1 cellular context compared by ENCODE assay signal in genomic region chr21:44939532-44940115, GRCh38.
A peak's percentile ranks its signal among the peaks of the same experiment; 100 is the strongest.
TF ChIP-seq lines count a peak whose summit lies in the region.

SLX9 (plus strand) TSS chr21:44940029; CDS start chr21:44940058, 29 bp downstream.

TF ChIP-seq in HepG2, 621 proteins besides CTCF, POLR2A, EP300 and RAD21 (continued from another document and continues in another):
- peak; percentile 69; the same call in 1 of the 2 replicates for TF ChIP-seq PAXIP1 (CRISPR knock-in tag; conservative IDR thresholded peaks at IDR 0.05)
- TF ChIP-seq ZBTB7A (CRISPR knock-in tag; IDR thresholded peaks at IDR 0.05) = no peak
- TF ChIP-seq ZNF83 (CRISPR knock-in tag; IDR thresholded peaks at IDR 0.05; ENCODE audit: borderline replicate concordance) = no peak
- peak; percentile 94 for TF ChIP-seq ZNF574 (CRISPR knock-in tag; IDR thresholded peaks at IDR 0.05)
- TF ChIP-seq ZNF788 (CRISPR knock-in tag; IDR thresholded peaks at IDR 0.05; ENCODE audit: borderline replicate concordance) = peak; percentile 93; the same call in 1 of the 2 replicates
- no peak for TF ChIP-seq KLF9 (CRISPR knock-in tag; IDR thresholded peaks at IDR 0.05; ENCODE audit: low read depth)
- TF ChIP-seq GATAD1 (CRISPR knock-in tag; IDR thresholded peaks at IDR 0.05) = peak; percentile 97
- TF ChIP-seq GRHL1 (CRISPR knock-in tag; conservative IDR thresholded peaks at IDR 0.05) = no peak
- no peak for TF ChIP-seq ZUFSP (CRISPR knock-in tag; IDR thresholded peaks at IDR 0.05; ENCODE audit: borderline replicate concordance)
- no peak for TF ChIP-seq KDM6A (CRISPR knock-in tag; IDR thresholded peaks at IDR 0.05; ENCODE audit: low read depth)
- TF ChIP-seq ZNF296 (CRISPR knock-in tag; conservative IDR thresholded peaks at IDR 0.05) = 0 out of 2 replicates have a peak, but pooled peaks have one; percentile 61
- peak; percentile 72; the same call in 1 of the 2 replicates for TF ChIP-seq STAT5B (CRISPR knock-in tag; IDR thresholded peaks at IDR 0.05)
- TF ChIP-seq ARID4A (CRISPR knock-in tag; IDR thresholded peaks at IDR 0.05; ENCODE audit: borderline replicate concordance) = peak; percentile 94
- TF ChIP-seq ZNF567 (CRISPR knock-in tag; IDR thresholded peaks at IDR 0.05; ENCODE audit: borderline replicate concordance) = no peak; the same call in 1 of the 2 replicates
- TF ChIP-seq PHF21A (CRISPR knock-in tag; IDR thresholded peaks at IDR 0.05) = peak; percentile 79; the same call in 1 of the 2 replicates
- 0 out of 2 replicates have a peak, but pooled peaks have one; percentile 71 for TF ChIP-seq CCDC6 (CRISPR knock-in tag; IDR thresholded peaks at IDR 0.05)
- no peak for TF ChIP-seq ZFYVE20 (CRISPR knock-in tag; IDR thresholded peaks at IDR 0.05; ENCODE audit: borderline replicate concordance, low read depth)
- no peak for TF ChIP-seq ZFP36L2 (CRISPR knock-in tag; IDR thresholded peaks at IDR 0.05)
- TF ChIP-seq POLR2G (IDR thresholded peaks at IDR 0.05; ENCODE audit: low read depth, low read length) = peak; percentile 85
- peak; percentile 18; the same call in 1 of the 2 replicates for TF ChIP-seq NFAT5 (CRISPR knock-in tag; IDR thresholded peaks at IDR 0.05)
- peak; percentile 96 for TF ChIP-seq BORCS8-MEF2B (CRISPR knock-in tag; IDR thresholded peaks at IDR 0.05)
- TF ChIP-seq NFE2L2 (IDR thresholded peaks at IDR 0.05; ENCODE audit: low read length) = no peak
- TF ChIP-seq ZIK1 (CRISPR knock-in tag; IDR thresholded peaks at IDR 0.05; ENCODE audit: borderline replicate concordance, low read depth) = 0 out of 2 replicates have a peak, but pooled peaks have one; percentile 24
- TF ChIP-seq TFDP1 (CRISPR knock-in tag; IDR thresholded peaks at IDR 0.05; ENCODE audit: borderline replicate concordance) = peak; percentile 69; the same call in 1 of the 2 replicates
- TF ChIP-seq THAP11 (CRISPR knock-in tag; IDR thresholded peaks at IDR 0.05) = peak; percentile 93
- TF ChIP-seq LRRFIP1 (CRISPR knock-in tag; conservative IDR thresholded peaks at IDR 0.05) = no peak
- TF ChIP-seq TAF1 (CRISPR knock-in tag; IDR thresholded peaks at IDR 0.05) = peak; percentile 87
- peak; percentile 93; the same call in 1 of the 2 replicates for TF ChIP-seq FOXK1 (CRISPR knock-in tag; IDR thresholded peaks at IDR 0.05; ENCODE audit: borderline replicate concordance, low read depth)
- TF ChIP-seq ZBTB20 (CRISPR knock-in tag; IDR thresholded peaks at IDR 0.05; ENCODE audit: borderline replicate concordance, low read depth) = peak; percentile 58; the same call in 1 of the 2 replicates
- TF ChIP-seq NFKBIZ (CRISPR knock-in tag; IDR thresholded peaks at IDR 0.05) = peak; percentile 70; the same call in 1 of the 2 replicates
- TF ChIP-seq ZNF234 (CRISPR knock-in tag; conservative IDR thresholded peaks at IDR 0.05) = 0 out of 2 replicates have a peak, but pooled peaks have one; percentile 72
